In genomic region chr6:136284909-136285308, GRCh38 we compare ENCODE assay signal across 11 cellular contexts. TPM values are rescaled to one million over a fixed set of nuclear protein-coding genes. Genes with fewer than 3 reads are reported as not detected.
DNase-seq lines count a peak whose midpoint lies in the region; ATAC-seq, FAIRE-seq and TF ChIP-seq lines count a peak whose summit lies in the region.
"Had no signal": no experiment of that assay in that cellular context is flagged by ENCODE, and none has a peak within 500 bp of the region (broad histone marks: within the 10 kb centered on the region; RNA-seq: fewer than 3 reads in every experiment).

No MANE protein-coding gene starts in this region.

- H4K5ac ChIP-seq in IMR-90 (ENCODE audit: low read depth, low read length), result 0 out of 2 replicates have a peak overlapping the region, but pooled peaks have one; percentile 38

- H3K27ac Mint-ChIP-seq in CD4-positive, alpha-beta T cell, result peak overlapping the region; percentile 82
- no peak overlapping the region for H3K27ac Mint-ChIP-seq in astrocyte (ENCODE audit: unreplicated experiment)
- peak overlapping the region in 9 of 10 donors; percentile 32 to 88 (median 67) for H3K27ac Mint-ChIP-seq in naive thymus-derived CD8-positive, alpha-beta T cell

- peak overlapping the region in 1 of 2 experiments; percentile 15; a peak in 1 of 4 replicates for H4K8ac ChIP-seq in IMR-90 (ENCODE audit: low read depth in 2 of 2, low read length in 2 of 2)

- H2AK9ac ChIP-seq in IMR-90 (replicated peaks; ENCODE audit: low read depth, low read length, poor library complexity), result no peak overlapping the region

- TF ChIP-seq POLR2A in IMR-90 (IDR thresholded peaks at IDR 0.05; ENCODE audit: low read depth, low read length), result no peak
- no peak for TF ChIP-seq POLR2A in H54 (IDR thresholded peaks at IDR 0.05; ENCODE audit: low read depth, low read length)

- peaks cover 97% of the 10 kb centered on the region for H3K79me2 ChIP-seq in astrocyte (ENCODE audit: insufficient read depth, low read length)

- H3K79me1 ChIP-seq in IMR-90 (ENCODE audit: low read depth in 1 of 2, low read length in 2 of 2), result peaks cover 0 to 27% of the 10 kb centered on the region in 2 experiments; a peak in 3 of 4 replicates

- H3K9me3 ChIP-seq in CD4-positive, alpha-beta T cell (ENCODE audit: control insufficient read depth, low read length), result no peaks in the 10 kb centered on the region
- H3K9me3 ChIP-seq in IMR-90 (ENCODE audit: control insufficient read depth, insufficient read depth, low read length) (no peaks in the 10 kb centered on the region), astrocyte (ENCODE audit: insufficient read depth, low read depth, low read length) (no peaks in the 10 kb centered on the region)
- H3K9me3 ChIP-seq: sigmoid colon had no signal

- peak overlapping the region; percentile 68; the same call in 1 of the 2 replicates for H3K18ac ChIP-seq in IMR-90 (ENCODE audit: low read depth, low read length)

- no peak for TF ChIP-seq RAD21 in IMR-90 (IDR thresholded peaks at IDR 0.05; ENCODE audit: low read length)

- no peak overlapping the region for H2BK15ac ChIP-seq in IMR-90 (ENCODE audit: low read depth, low read length)

- peak overlapping the region; percentile 48; the same call in 1 of the 2 replicates for H3K4ac ChIP-seq in IMR-90 (ENCODE audit: low read depth, low read length)

- no peaks in the 10 kb centered on the region for H3K27me3 ChIP-seq in CD4-positive, alpha-beta T cell (ENCODE audit: control insufficient read depth, insufficient read depth, low read length)
- H3K27me3 ChIP-seq in IMR-90 (ENCODE audit: control insufficient read depth, insufficient read depth, low read length), result no peaks in the 10 kb centered on the region
- no peaks in the 10 kb centered on the region for H3K27me3 ChIP-seq in astrocyte (ENCODE audit: insufficient read depth, low read length)
- H3K27me3 ChIP-seq: sigmoid colon had no signal

- no peak overlapping the region for H2BK20ac ChIP-seq in IMR-90 (ENCODE audit: low read depth, low read length)

- H3K27ac ChIP-seq in CD4-positive, alpha-beta T cell (ENCODE audit: low read depth, low read length), result no peak overlapping the region
- H3K27ac ChIP-seq in IMR-90 (ENCODE audit: insufficient read depth, low read length), result peak overlapping the region; percentile 58; the same call in 1 of the 2 replicates
- H3K27ac ChIP-seq in astrocyte (ENCODE audit: low read depth, low read length), result peak overlapping the region; percentile 4

- in situ Hi-C loops in IMR-90 (cut with MboI; ENCODE audit: low sequenced_read_pairs), result loop anchor here (25.0 kb wide), 1 partner anchor 502 kb away; the partner anchor contains the start of gene MAP3K5

- H3K9ac ChIP-seq in IMR-90 (ENCODE audit: low read depth, low read length) (no peak overlapping the region; the same call in 1 of the 2 replicates), astrocyte (ENCODE audit: low read length) (peak overlapping the region; percentile 30)

- FAIRE-seq in astrocyte (lab: Jason Lieb, UNC) (no peak), H54 (lab: Jason Lieb, UNC) (no peak)
- FAIRE-seq: endometrium had no signal

- H3K4me1 ChIP-seq in IMR-90 (ENCODE audit: control insufficient read depth, insufficient read depth, low read length), result peaks cover 8% of the 10 kb centered on the region
- H3K4me1 ChIP-seq in astrocyte (ENCODE audit: insufficient read depth, low read length), result peaks cover 32% of the 10 kb centered on the region

- no peak overlapping the region for H3K56ac ChIP-seq in IMR-90 (ENCODE audit: extremely low read depth, insufficient read depth, low read length)

- H3K4me3 Mint-ChIP-seq in CD4-positive, alpha-beta T cell, result peak overlapping the region; percentile 72
- no peak overlapping the region for H3K4me3 Mint-ChIP-seq in astrocyte (ENCODE audit: unreplicated experiment)
- peak overlapping the region; percentile 52 to 95 (median 78) for H3K4me3 Mint-ChIP-seq in naive thymus-derived CD8-positive, alpha-beta T cell

- H4K91ac ChIP-seq in IMR-90 (ENCODE audit: insufficient read depth, low read depth, low read length), result peak overlapping the region; percentile 42; the same call in 1 of the 2 replicates

- 0% methylated on average over 1 of the region's 2 CpGs; no CpG with 5 or more reads in 1 of the 2 experiments for WGBS in IMR-90 (ENCODE audit: extremely low coverage in 2 of 2, insufficient read length in 1 of 2), 2 experiments

- no peak for ATAC-seq in CD4-positive, alpha-beta T cell (ENCODE audit: poor library complexity)
- ATAC-seq in IMR-90 (ENCODE audit: low read depth), result no peak
- ATAC-seq in naive thymus-derived CD8-positive, alpha-beta T cell, result no peak

- H3K23ac ChIP-seq in IMR-90 (ENCODE audit: low read depth, low read length), result peak overlapping the region; percentile 93

- H3K4me3 ChIP-seq in IMR-90 (ENCODE audit: insufficient read depth, low read depth, low read length) (no peak overlapping the region), astrocyte (ENCODE audit: insufficient read depth, low read depth, low read length) (peak overlapping the region; percentile 39)
- H3K4me3 ChIP-seq: sigmoid colon had no signal

- intact Hi-C loops in CD4-positive, alpha-beta T cell (cut with DNase I, micrococcal nuclease), result loop anchor here (5.0 to 10.0 kb wide), 5 partner anchors 32 to 788 kb away; partner anchors contain the start of genes MAP3K5 (in 2 of the 2), AHI1 (in 1 of the 2) and PEX7 (in 1 of the 2)
- intact Hi-C loops in IMR-90 (cut with micrococcal nuclease), result loop anchor here (5.0 kb wide), 1 partner anchor 507 kb away; the partner anchor contains the start of gene MAP3K5

- H3K36me3 Mint-ChIP-seq in CD4-positive, alpha-beta T cell (ENCODE audit: low read depth), result peaks cover 80% of the 10 kb centered on the region
- H3K36me3 Mint-ChIP-seq in astrocyte (ENCODE audit: low read depth, unreplicated experiment), result peaks cover 2% of the 10 kb centered on the region
- H3K36me3 Mint-ChIP-seq in naive thymus-derived CD8-positive, alpha-beta T cell, result peaks cover 4 to 58% (median 22%) of the 10 kb centered on the region in 3 donors

- H2BK120ac ChIP-seq in IMR-90 (ENCODE audit: low read depth, low read length), result no peak overlapping the region

- peaks cover 8% of the 10 kb centered on the region for H3K36me3 ChIP-seq in IMR-90 (ENCODE audit: control insufficient read depth, insufficient read depth, low read length)
- H3K36me3 ChIP-seq in astrocyte (ENCODE audit: insufficient read depth, low read length), result peaks cover 19% of the 10 kb centered on the region

- no TSS peak for BruUV-seq in IMR-90 (replicated peaks; lab: Mats Ljungman, UMichigan)

- peaks cover 9% of the 10 kb centered on the region for H3K9me1 ChIP-seq in IMR-90 (ENCODE audit: insufficient read depth, low read length)

- dilution Hi-C loops in IMR-90 (cut with HindIII; ENCODE audit: low sequenced_read_pairs, unreplicated experiment), result no loop called here

- no peaks in the 10 kb centered on the region for H3K9me3 Mint-ChIP-seq in CD4-positive, alpha-beta T cell
- no peaks in the 10 kb centered on the region for H3K9me3 Mint-ChIP-seq in astrocyte (ENCODE audit: unreplicated experiment)
- H3K9me3 Mint-ChIP-seq in naive thymus-derived CD8-positive, alpha-beta T cell, result peaks cover 0 to 5% (median 0%) of the 10 kb centered on the region in 9 donors

- peak overlapping the region; percentile 23 for H2AFZ ChIP-seq in IMR-90 (replicated peaks; ENCODE audit: low read length, poor library complexity)
- no peak overlapping the region for H2AFZ ChIP-seq in astrocyte (ENCODE audit: low read depth, low read length)

- H2BK5ac ChIP-seq in IMR-90 (ENCODE audit: low read depth, low read length, poor library complexity, severe bottlenecking), result peak overlapping the region; percentile 80

- H3K27me3 Mint-ChIP-seq in CD4-positive, alpha-beta T cell, result peaks cover 3% of the 10 kb centered on the region
- H3K27me3 Mint-ChIP-seq in astrocyte (ENCODE audit: low read depth, unreplicated experiment), result no peaks in the 10 kb centered on the region
- peaks cover 0 to 10% (median 0%) of the 10 kb centered on the region in 5 donors for H3K27me3 Mint-ChIP-seq in naive thymus-derived CD8-positive, alpha-beta T cell

- POLR2A ChIA-PET in CD4-positive, alpha-beta T cell (lab: Charles Lee), result interaction anchor here (6.9 kb wide), 1 partner anchor 35 kb away, joined by 208 read pairs; the partner anchor contains the start of gene MTFR2
- POLR2A ChIA-PET in IMR-90 (lab: Charles Lee; ENCODE audit: unreplicated experiment), result interaction anchor here (0.6 kb wide), 1 partner anchor 60 kb away, joined by 5 read pairs; no protein-coding TSS in a partner anchor
- POLR2A ChIA-PET in naive thymus-derived CD8-positive, alpha-beta T cell (lab: Charles Lee), result no interaction called here

- peak overlapping the region; percentile 42; the same call in 1 of the 2 replicates for H2AK5ac ChIP-seq in IMR-90 (ENCODE audit: low read depth, low read length)

- peak overlapping the region; percentile 96 for H3K14ac ChIP-seq in IMR-90 (replicated peaks; ENCODE audit: low read depth, low read length)

- peak overlapping the region; percentile 95 for H3K4me2 ChIP-seq in IMR-90 (ENCODE audit: low read depth, low read length)
- peak overlapping the region; percentile 71 for H3K4me2 ChIP-seq in astrocyte (ENCODE audit: low read length)

- peaks cover 96% of the 10 kb centered on the region for H4K20me1 ChIP-seq in IMR-90 (ENCODE audit: insufficient read depth, low read length)
- H4K20me1 ChIP-seq in astrocyte (ENCODE audit: insufficient read depth, low read length), result peaks cover 91% of the 10 kb centered on the region

- no peak for TF ChIP-seq CTCF in CD4-positive, alpha-beta T cell (IDR thresholded peaks at IDR 0.05)
- TF ChIP-seq CTCF in IMR-90 (conservative IDR thresholded peaks at IDR 0.05; ENCODE audit: low read depth, low read length), result no peak
- TF ChIP-seq CTCF in astrocyte (IDR thresholded peaks at IDR 0.05; ENCODE audit: insufficient read depth, low read depth, low read length), result no peak

- no peak for DNase-seq in CD4-positive, alpha-beta T cell
- DNase-seq in IMR-90, result peak; percentile 77
- DNase-seq in astrocyte (ENCODE audit: low read depth), result peak; percentile 37
- DNase-seq in naive thymus-derived CD8-positive, alpha-beta T cell, result no peak
- no peak for DNase-seq in stimulated activated CD4-positive, alpha-beta T cell treated with anti-CD3 and anti-CD28 coated beads, Interleukin-4, amount 100 ng/mL, for 1 hour
- DNase-seq in H54 (ENCODE audit: insufficient read length, low spot score), result no peak
- DNase-seq in pons (ENCODE audit: low spot score), result no peak
- no peak for DNase-seq in globus pallidus (ENCODE audit: low spot score)
- DNase-seq: sigmoid colon, T-helper 9 cell had no signal

- H3K4me1 Mint-ChIP-seq in CD4-positive, alpha-beta T cell (ENCODE audit: low read depth), result peaks cover 83% of the 10 kb centered on the region
- H3K4me1 Mint-ChIP-seq in astrocyte (ENCODE audit: low read depth, unreplicated experiment), result peaks cover 43% of the 10 kb centered on the region
- peaks cover 36 to 89% (median 82%) of the 10 kb centered on the region in 4 donors for H3K4me1 Mint-ChIP-seq in naive thymus-derived CD8-positive, alpha-beta T cell

- CTCF ChIA-PET in CD4-positive, alpha-beta T cell (lab: Charles Lee), result interaction anchor here (4.0 kb wide), 1 partner anchor 32 kb away, joined by 26 read pairs; no protein-coding TSS in a partner anchor
- CTCF ChIA-PET in IMR-90 (lab: Yijun Ruan, JAX), result no interaction called here

RNA-seq across cellular contexts. Expression of gene BCLAF1, which starts 4.7 kb away (rescaled TPM):
- total RNA-seq in CD4-positive, alpha-beta T cell, result 100 to 1,000 TPM; 484 to 501 TPM
- total RNA-seq in IMR-90 (2012; rRNA removed), result 141 and 142 TPM in 2 replicates
- 33.4 and 34.0 TPM in 2 replicates for polyA plus RNA-seq in IMR-90 (2012; rRNA removed)
- polyA plus RNA-seq in IMR-90 (2012; cell fraction: cytosol; rRNA removed), result 4.1 and 5.6 TPM in 2 replicates
- 4.8 and 57.8 TPM in 2 replicates for polyA plus RNA-seq in IMR-90 (2012; cell fraction: nucleus; rRNA removed; ENCODE audit: low replicate concordance)
- total RNA-seq in astrocyte, result 152 and 154 TPM in 2 replicates
- total RNA-seq in naive thymus-derived CD8-positive, alpha-beta T cell, result 100 to 1,000 TPM; 270 to 277 TPM
- polyA plus RNA-seq in naive thymus-derived CD8-positive, alpha-beta T cell, result 100 to 1,000 TPM; 119 to 127 (median 125) TPM

RNA-seq across cellular contexts. Expression of gene MTFR2, which starts 34.8 kb away (rescaled TPM):
- total RNA-seq in CD4-positive, alpha-beta T cell, result 1 to 10 TPM; 1.1 to 1.2 TPM
- total RNA-seq in IMR-90 (2012; rRNA removed) (0.72 and 1.9 TPM in 2 replicates), astrocyte (1.3 and 1.8 TPM in 2 replicates)
- 6.0 and 7.2 TPM in 2 replicates for polyA plus RNA-seq in IMR-90 (2012; rRNA removed)
- polyA plus RNA-seq in IMR-90 (2012; cell fraction: cytosol; rRNA removed), result 2.5 and 6.4 TPM in 2 replicates
- polyA plus RNA-seq in IMR-90 (2012; cell fraction: nucleus; rRNA removed; ENCODE audit: low replicate concordance), result 1.6 and 4.7 TPM in 2 replicates
- 1 to 10 TPM; 3.5 to 4.3 TPM for total RNA-seq in naive thymus-derived CD8-positive, alpha-beta T cell
- polyA plus RNA-seq in naive thymus-derived CD8-positive, alpha-beta T cell, result 1 to 10 TPM in 1 of 3 donors, under 1 TPM in 2; 0.13 to 1.0 (median 0.78) TPM

Comparison
In these comparisons a context has a peak if more than half of its experiments do, and no peak if none do; other contexts are left out.
1. DNase-seq: peak in IMR-90 (single experiment) and astrocyte (single experiment); none in CD4-positive, alpha-beta T cell (0 of 10), naive thymus-derived CD8-positive, alpha-beta T cell (0 of 10), stimulated activated CD4-positive, alpha-beta T cell treated with anti-CD3 and anti-CD28 coated beads, Interleukin-4, amount 100 ng/mL, for 1 hour (single experiment), H54 (single experiment), pons (single experiment) and globus pallidus (single experiment).